8 cellular contexts compared by ENCODE assay signal in genomic region chr16:88856828-88857727, GRCh38. TPM values are rescaled to one million over a fixed set of nuclear protein-coding genes. Genes with fewer than 3 reads are reported as not detected.
A peak's percentile ranks its signal among the peaks of the same experiment; 100 is the strongest.
DNase-seq lines count a peak whose midpoint lies in the region; ATAC-seq and TF ChIP-seq lines count a peak whose summit lies in the region.

A gene with protein sequence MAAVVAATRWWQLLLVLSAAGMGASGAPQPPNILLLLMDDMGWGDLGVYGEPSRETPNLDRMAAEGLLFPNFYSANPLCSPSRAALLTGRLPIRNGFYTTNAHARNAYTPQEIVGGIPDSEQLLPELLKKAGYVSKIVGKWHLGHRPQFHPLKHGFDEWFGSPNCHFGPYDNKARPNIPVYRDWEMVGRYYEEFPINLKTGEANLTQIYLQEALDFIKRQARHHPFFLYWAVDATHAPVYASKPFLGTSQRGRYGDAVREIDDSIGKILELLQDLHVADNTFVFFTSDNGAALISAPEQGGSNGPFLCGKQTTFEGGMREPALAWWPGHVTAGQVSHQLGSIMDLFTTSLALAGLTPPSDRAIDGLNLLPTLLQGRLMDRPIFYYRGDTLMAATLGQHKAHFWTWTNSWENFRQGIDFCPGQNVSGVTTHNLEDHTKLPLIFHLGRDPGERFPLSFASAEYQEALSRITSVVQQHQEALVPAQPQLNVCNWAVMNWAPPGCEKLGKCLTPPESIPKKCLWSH (minus strand): TSS chr16:88856947. CDS start chr16:88856877, 70 bp downstream.
TRAPPC2L (plus strand) TSS chr16:88857127; CDS start chr16:88857151, 24 bp downstream.

- peaks cover 33% of the 10 kb centered on the region for H3K4me1 Mint-ChIP-seq in activated naive CD4-positive, alpha-beta T cell treated with anti-CD3 and anti-CD28 coated beads, Interleukin-2, amount 50 U/mL, for 24 hours

- peak within 1 kb of the TSS; percentile 99 for H3K4me3 ChIP-seq in GM06990 (replicated peaks; ENCODE audit: low read depth, low read length)
- peak within 1 kb of the TSS; percentile 81 for H3K4me3 ChIP-seq in suprapubic skin

- peak in 1 of 2 donors; percentile 42 for TF ChIP-seq POLR2A in suprapubic skin (IDR thresholded peaks at IDR 0.05)

- peak within 1 kb of the TSS; percentile 72 for H3K27ac ChIP-seq in suprapubic skin

- peaks cover 3% of the 10 kb centered on the region for H3K36me3 Mint-ChIP-seq in activated naive CD4-positive, alpha-beta T cell treated with anti-CD3 and anti-CD28 coated beads, Interleukin-2, amount 50 U/mL, for 24 hours

- peak within 1 kb of the TSS; percentile 99 for H3K4me3 Mint-ChIP-seq in activated naive CD4-positive, alpha-beta T cell treated with anti-CD3 and anti-CD28 coated beads, Interleukin-2, amount 50 U/mL, for 24 hours

- no peaks in the 10 kb centered on the region for H3K9me3 Mint-ChIP-seq in activated naive CD4-positive, alpha-beta T cell treated with anti-CD3 and anti-CD28 coated beads, Interleukin-2, amount 50 U/mL, for 24 hours

- H3K27me3 ChIP-seq in GM06990 (replicated peaks; ENCODE audit: control insufficient read depth, insufficient read depth, low read length) (no peaks in the 10 kb centered on the region), suprapubic skin (no peaks in the 10 kb centered on the region)

- peaks cover 32% of the 10 kb centered on the region for H3K4me1 ChIP-seq in suprapubic skin

- DNase-seq in GM06990 (ENCODE audit: extremely low read depth, insufficient read length) (peak; percentile 93), NCI-H1092 treated with DMSO at 0.1 percent for 48 hours (lab: John Stamatoyannopoulos, UW) (peak; percentile 95), globus pallidus (ENCODE audit: low spot score) (peak; percentile 96), occipital lobe (lab: John Stamatoyannopoulos, UW) (peak; percentile 97), suprapubic skin (ENCODE audit: low spot score in 2 of 2) (peak; percentile 99 to 100)

- ATAC-seq in HG02588 (IDR thresholded peaks at IDR 0.05; ENCODE audit: unreplicated experiment): peak; percentile 74
- peak; percentile 87 for ATAC-seq in SK-N-SH treated with all-trans-retinoic acid at 6 μM for 48 hours

- no peaks in the 10 kb centered on the region for H3K27me3 Mint-ChIP-seq in activated naive CD4-positive, alpha-beta T cell treated with anti-CD3 and anti-CD28 coated beads, Interleukin-2, amount 50 U/mL, for 24 hours

- peak within 1 kb of the TSS; percentile 96 for H3K27ac Mint-ChIP-seq in activated naive CD4-positive, alpha-beta T cell treated with anti-CD3 and anti-CD28 coated beads, Interleukin-2, amount 50 U/mL, for 24 hours

- WGBS in suprapubic skin: under 1% methylated on average over 34 of the region's 87 CpGs

- no peak for TF ChIP-seq EP300 in suprapubic skin (IDR thresholded peaks at IDR 0.05)

- TF ChIP-seq CTCF in GM06990 (IDR thresholded peaks at IDR 0.05; ENCODE audit: insufficient read depth, low read length, poor library complexity, severe bottlenecking): no peak
- TF ChIP-seq CTCF in suprapubic skin (IDR thresholded peaks at IDR 0.05): no peak

- no peaks in the 10 kb centered on the region for H3K9me3 ChIP-seq in suprapubic skin

- peaks cover 14% of the 10 kb centered on the region for H3K36me3 ChIP-seq in GM06990 (ENCODE audit: control insufficient read depth, insufficient read depth, low read length)
- peaks cover 30% of the 10 kb centered on the region for H3K36me3 ChIP-seq in suprapubic skin

TF ChIP-seq in SK-N-SH treated with all-trans-retinoic acid at 6 μM for 48 hours, 23 proteins besides CTCF, POLR2A, EP300 and RAD21:
- 0 out of 2 replicates have a peak, but pooled peaks have one; percentile 54 for TF ChIP-seq GLIS3 (CRISPR knock-in tag; IDR thresholded peaks at IDR 0.05)
- TF ChIP-seq ZC3H10 (CRISPR knock-in tag; IDR thresholded peaks at IDR 0.05): no peak
- no peak for TF ChIP-seq CREB5 (CRISPR knock-in tag; IDR thresholded peaks at IDR 0.05; ENCODE audit: low read depth)
- peak; percentile 78; the same call in 1 of the 2 replicates for TF ChIP-seq ARNTL (CRISPR knock-in tag; IDR thresholded peaks at IDR 0.05; ENCODE audit: borderline replicate concordance, low read depth)
- no peak for TF ChIP-seq ZNF565 (CRISPR knock-in tag; conservative IDR thresholded peaks at IDR 0.05; ENCODE audit: low read depth)
- TF ChIP-seq BACH2 (CRISPR knock-in tag; IDR thresholded peaks at IDR 0.05; ENCODE audit: borderline replicate concordance): no peak
- TF ChIP-seq CSRNP3 (CRISPR knock-in tag; IDR thresholded peaks at IDR 0.05): no peak
- no peak for TF ChIP-seq OSR1 (CRISPR knock-in tag; IDR thresholded peaks at IDR 0.05)
- TF ChIP-seq PPARA (CRISPR knock-in tag; IDR thresholded peaks at IDR 0.05; ENCODE audit: borderline replicate concordance): no peak
- TF ChIP-seq ESRRG (CRISPR knock-in tag; IDR thresholded peaks at IDR 0.05): no peak

RNA-seq across cellular contexts. Expression of the first gene that starts in this region (rescaled TPM):
- total RNA-seq in occipital lobe: 6.6 TPM
- total RNA-seq in suprapubic skin: 100 to 1,000 TPM in 1 of 4 donors, 10 to 100 TPM in 3; 31.1 to 134 (median 43.3) TPM

RNA-seq across cellular contexts. Expression of gene TRAPPC2L, which starts in this region (rescaled TPM):
- total RNA-seq in occipital lobe: 30.4 TPM
- 10 to 100 TPM; 31.9 to 49.2 (median 36.3) TPM for total RNA-seq in suprapubic skin

Comparison
In these comparisons a context has a peak if more than half of its experiments do, and no peak if none do; other contexts are left out.
1. Peak in every context shown above with its lines: DNase-seq, ATAC-seq, H3K4me3 ChIP-seq and H3K27ac ChIP-seq.